In the genomic region with DNA sequence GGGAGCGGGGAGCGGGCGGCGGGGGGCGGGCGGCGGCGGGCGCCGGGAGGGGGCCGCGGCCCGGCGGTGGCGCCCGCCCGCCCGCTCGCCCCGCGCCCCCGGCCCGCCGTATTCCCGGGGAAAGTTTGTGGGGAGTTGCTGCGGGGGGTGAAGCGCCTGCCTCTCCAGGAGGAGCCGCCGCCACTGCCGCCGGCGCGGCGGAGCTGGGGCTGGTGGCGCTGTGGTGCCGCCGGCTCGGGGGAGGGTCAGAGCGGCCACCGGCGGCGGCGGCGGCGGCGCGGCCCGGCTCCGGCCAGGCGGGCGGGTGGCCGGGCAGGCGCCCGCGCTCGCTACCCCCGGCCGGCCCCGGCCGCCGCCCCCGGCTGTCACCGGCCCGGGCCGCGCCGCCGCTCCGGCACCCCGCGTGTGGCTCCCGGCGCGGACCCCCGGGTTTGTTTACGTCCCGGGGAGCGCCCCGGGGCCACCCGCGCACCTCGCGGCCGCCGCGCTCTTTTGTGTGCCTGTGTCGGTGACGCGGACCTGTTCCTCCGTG, we compare ENCODE assay signal across 8 cellular contexts. TPM values are rescaled to one million over a fixed set of nuclear protein-coding genes. Genes with fewer than 3 reads are reported as not detected.
A peak's percentile ranks its signal among the peaks of the same experiment; 100 is the strongest.
DNase-seq lines count a peak whose midpoint lies in the region; ATAC-seq and TF ChIP-seq lines count a peak whose summit lies in the region.

No MANE protein-coding gene starts in this region.

- H3K27me3 Mint-ChIP-seq in CD14-positive monocyte (ENCODE audit: low read depth in 3 of 3): peaks cover 0 to 2% (median 1%) of the 10 kb centered on the region in 3 donors
- peaks cover 34% of the 10 kb centered on the region for H3K27me3 Mint-ChIP-seq in activated T-helper 1 cell treated with anti-CD3 and anti-CD28 coated beads, Interleukin-12 subunit alpha, Interleukin-12 subunit beta, Interleukin-2, Interleukin-4 antibody, amounts not matched to agents 30 ng/mL and 10 ng/mL and 1 ng/mL, durations not matched to agents 14 hours and 24 hours and 36 hours (ENCODE audit: insufficient read depth)

- TF ChIP-seq CTCF in CD14-positive monocyte (IDR thresholded peaks at IDR 0.05) (no peak), ascending aorta (IDR thresholded peaks at IDR 0.05) (no peak), retinal pigment epithelial cell (conservative IDR thresholded peaks at IDR 0.05; ENCODE audit: low read depth, low read length) (peak; percentile 26)

- no peaks in the 10 kb centered on the region for H3K27me3 ChIP-seq in ascending aorta

- no peaks in the 10 kb centered on the region for H3K36me3 ChIP-seq in ascending aorta

- H3K9me3 Mint-ChIP-seq in CD14-positive monocyte: no peaks in the 10 kb centered on the region
- H3K9me3 Mint-ChIP-seq in activated T-helper 1 cell treated with anti-CD3 and anti-CD28 coated beads, Interleukin-12 subunit alpha, Interleukin-12 subunit beta, Interleukin-2, Interleukin-4 antibody, amounts not matched to agents 30 ng/mL and 10 ng/mL and 1 ng/mL, durations not matched to agents 14 hours and 24 hours and 36 hours: no peaks in the 10 kb centered on the region

- intact Hi-C loops in CD14-positive monocyte (cut with micrococcal nuclease): loop anchor here (2.0 to 5.0 kb wide), 2 partner anchors 41 to 66 kb away; no protein-coding TSS in a partner anchor
- intact Hi-C loops in ascending aorta (cut with DNase I): loop anchor here (2.0 to 5.0 kb wide), 2 partner anchors 66 to 136 kb away; no protein-coding TSS in a partner anchor
- intact Hi-C loops in activated T-helper 1 cell treated with anti-CD3 and anti-CD28 coated beads, Interleukin-12 subunit alpha, Interleukin-12 subunit beta, Interleukin-2, Interleukin-4 antibody, amounts not matched to agents 30 ng/mL and 10 ng/mL and 1 ng/mL, durations not matched to agents 14 hours and 24 hours and 36 hours (cut with micrococcal nuclease): loop anchor here (5.0 kb wide), 1 partner anchor 214 kb away; no protein-coding TSS in a partner anchor

- H3K9me3 ChIP-seq in ascending aorta: no peaks in the 10 kb centered on the region

- DNase-seq in CD14-positive monocyte (ENCODE audit: low spot score) (no peak), NCI-H526 treated with DMSO at 0.1 percent for 48 hours (lab: John Stamatoyannopoulos, UW) (peak; percentile 30), ascending aorta (ENCODE audit: low spot score in 2 of 2) (no peak), hippocampal formation (lab: John Stamatoyannopoulos, UW) (peak; percentile 11 to 40), retinal pigment epithelial cell (ENCODE audit: low read depth) (no peak), dedifferentiated amniotic fluid mesenchymal stem cell (ENCODE audit: extremely low spot score) (no peak)
- no peak for DNase-seq in activated T-helper 1 cell treated with anti-CD3 and anti-CD28 coated beads, Interleukin-12 subunit alpha, Interleukin-12 subunit beta, Interleukin-2, Interleukin-4 antibody, amounts not matched to agents 30 ng/mL and 10 ng/mL and 1 ng/mL, durations not matched to agents 14 hours and 24 hours and 36 hours (ENCODE audit: low spot score)

- H3K4me1 Mint-ChIP-seq in CD14-positive monocyte: peaks cover 34% of the 10 kb centered on the region
- H3K4me1 Mint-ChIP-seq in activated T-helper 1 cell treated with anti-CD3 and anti-CD28 coated beads, Interleukin-12 subunit alpha, Interleukin-12 subunit beta, Interleukin-2, Interleukin-4 antibody, amounts not matched to agents 30 ng/mL and 10 ng/mL and 1 ng/mL, durations not matched to agents 14 hours and 24 hours and 36 hours (ENCODE audit: low read depth): peaks cover 17% of the 10 kb centered on the region

- peak overlapping the region; percentile 62 for H3K4me3 Mint-ChIP-seq in CD14-positive monocyte
- H3K4me3 Mint-ChIP-seq in activated T-helper 1 cell treated with anti-CD3 and anti-CD28 coated beads, Interleukin-12 subunit alpha, Interleukin-12 subunit beta, Interleukin-2, Interleukin-4 antibody, amounts not matched to agents 30 ng/mL and 10 ng/mL and 1 ng/mL, durations not matched to agents 14 hours and 24 hours and 36 hours: no peak overlapping the region

- peak; percentile 25 for ATAC-seq in GM19372 (IDR thresholded peaks at IDR 0.05; ENCODE audit: low read depth, unreplicated experiment)

- peak overlapping the region in 6 of 7 donors; percentile 54 to 90 (median 70) for H3K27ac Mint-ChIP-seq in CD14-positive monocyte
- no peak overlapping the region for H3K27ac Mint-ChIP-seq in activated T-helper 1 cell treated with anti-CD3 and anti-CD28 coated beads, Interleukin-12 subunit alpha, Interleukin-12 subunit beta, Interleukin-2, Interleukin-4 antibody, amounts not matched to agents 30 ng/mL and 10 ng/mL and 1 ng/mL, durations not matched to agents 14 hours and 24 hours and 36 hours

- H3K27ac ChIP-seq in ascending aorta: peak overlapping the region; percentile 87 to 92

- peaks cover 0 to 6% of the 10 kb centered on the region in 2 donors for H3K36me3 Mint-ChIP-seq in CD14-positive monocyte
- H3K36me3 Mint-ChIP-seq in activated T-helper 1 cell treated with anti-CD3 and anti-CD28 coated beads, Interleukin-12 subunit alpha, Interleukin-12 subunit beta, Interleukin-2, Interleukin-4 antibody, amounts not matched to agents 30 ng/mL and 10 ng/mL and 1 ng/mL, durations not matched to agents 14 hours and 24 hours and 36 hours (ENCODE audit: low read depth): peaks cover 4% of the 10 kb centered on the region

- H3K4me3 ChIP-seq in ascending aorta (peak overlapping the region; percentile 96), retinal pigment epithelial cell (ENCODE audit: low read length) (peak overlapping the region; percentile 65)

- peaks cover 0 to 17% of the 10 kb centered on the region in 2 donors for H3K4me1 ChIP-seq in ascending aorta

RNA-seq across cellular contexts. Expression of gene CUX1, which starts 0.9 kb away (rescaled TPM):
- 10 to 100 TPM; 17.6 to 28.0 TPM for polyA plus RNA-seq in CD14-positive monocyte
- 101 TPM for total RNA-seq in ascending aorta
- total RNA-seq in activated T-helper 1 cell treated with anti-CD3 and anti-CD28 coated beads, Interleukin-12 subunit alpha, Interleukin-12 subunit beta, Interleukin-2, Interleukin-4 antibody, amounts not matched to agents 30 ng/mL and 10 ng/mL and 1 ng/mL, durations not matched to agents 14 hours and 24 hours and 36 hours: 26.1 and 26.9 TPM in 2 replicates

Comparison
In these comparisons a context has a peak if more than half of its experiments do, and no peak if none do; other contexts are left out.
1. DNase-seq: peak in NCI-H526 treated with DMSO at 0.1 percent for 48 hours (single experiment) and hippocampal formation (2 of 2); none in CD14-positive monocyte (single experiment), ascending aorta (0 of 2), retinal pigment epithelial cell (single experiment), dedifferentiated amniotic fluid mesenchymal stem cell (single experiment) and activated T-helper 1 cell treated with anti-CD3 and anti-CD28 coated beads, Interleukin-12 subunit alpha, Interleukin-12 subunit beta, Interleukin-2, Interleukin-4 antibody, amounts not matched to agents 30 ng/mL and 10 ng/mL and 1 ng/mL, durations not matched to agents 14 hours and 24 hours and 36 hours (single experiment).